2 cellular contexts compared by ENCODE assay signal in genomic region chr1:214739621-214740238, GRCh38.
TF ChIP-seq lines count a peak whose summit lies in the region.

No MANE protein-coding gene starts in this region.

TF ChIP-seq in SK-N-SH, 30 proteins besides CTCF, POLR2A, EP300 and RAD21 (continued from another document):
- TF ChIP-seq GABPA (IDR thresholded peaks at IDR 0.05; ENCODE audit: low read depth) (no peak), CHD2 (IDR thresholded peaks at IDR 0.05; ENCODE audit: low read length, partially characterized antibody) (no peak), MEF2A (IDR thresholded peaks at IDR 0.05; ENCODE audit: borderline replicate concordance, low read depth) (no peak), ZBTB33 (IDR thresholded peaks at IDR 0.05; ENCODE audit: borderline replicate concordance, low read depth) (no peak), RCOR1 (IDR thresholded peaks at IDR 0.05; ENCODE audit: low read length) (no peak), TEAD4 (IDR thresholded peaks at IDR 0.05; ENCODE audit: borderline replicate concordance, insufficient read depth) (no peak), NFIC (IDR thresholded peaks at IDR 0.05; ENCODE audit: borderline replicate concordance) (no peak), ELF1 (IDR thresholded peaks at IDR 0.05) (no peak), REST (IDR thresholded peaks at IDR 0.05; ENCODE audit: low read depth, low read length) (no peak), FOXJ3 (CRISPR knock-in tag; IDR thresholded peaks at IDR 0.05) (no peak), RFX5 (IDR thresholded peaks at IDR 0.05; ENCODE audit: low read length) (no peak), USF1 (IDR thresholded peaks at IDR 0.05; ENCODE audit: borderline replicate concordance, low read depth) (no peak), POLR2AphosphoS5 (IDR thresholded peaks at IDR 0.05; ENCODE audit: low read depth, low read length) (no peak), FOSL2 (IDR thresholded peaks at IDR 0.05; ENCODE audit: borderline replicate concordance, low read depth) (no peak), JUND (IDR thresholded peaks at IDR 0.05) (no peak)

TF ChIP-seq in neural cell, 6 proteins besides CTCF, POLR2A, EP300 and RAD21 (continued from another document):
- no peak for TF ChIP-seq EZH2 (IDR thresholded peaks at IDR 0.05; ENCODE audit: borderline replicate concordance, insufficient read depth, low read length, poor library complexity, severe bottlenecking)
